Comparison of ENCODE assay signal across 10 cellular contexts in the genomic region with DNA sequence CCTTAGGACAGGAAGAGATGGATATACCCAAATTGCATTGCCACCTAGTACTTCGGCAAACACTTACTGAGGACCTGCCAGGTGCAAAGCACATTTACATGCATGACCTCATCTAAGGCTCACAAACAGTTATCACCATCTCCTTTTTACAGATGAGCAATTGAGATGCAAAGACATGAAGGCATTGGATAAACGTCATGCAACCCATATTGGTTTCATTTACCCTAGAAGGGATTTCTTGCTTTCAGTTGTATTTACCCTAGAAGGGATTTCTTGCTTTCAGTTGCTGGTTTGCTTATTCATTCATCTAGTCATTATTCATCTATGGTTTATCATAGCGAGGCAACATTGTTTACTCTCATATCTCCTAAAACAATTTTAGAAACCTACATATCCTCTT. TPM values are rescaled to one million over a fixed set of nuclear protein-coding genes. Genes with fewer than 3 reads are reported as not detected.
DNase-seq lines count a peak whose midpoint lies in the region; ATAC-seq and TF ChIP-seq lines count a peak whose summit lies in the region.
"Had no signal": no experiment of that assay in that cellular context is flagged by ENCODE, and none has a peak within 500 bp of the region (broad histone marks: within the 10 kb centered on the region; RNA-seq: fewer than 3 reads in every experiment).

No MANE protein-coding gene starts in this region.

- peak overlapping the region; percentile 25; the same call in 1 of the 2 replicates for H2AFZ ChIP-seq in OCI-LY7 (ENCODE audit: low read length)

- peak; percentile 91 for ATAC-seq in GM18517 (IDR thresholded peaks at IDR 0.05; ENCODE audit: unreplicated experiment)
- peak; percentile 75 for ATAC-seq in GM21381 (IDR thresholded peaks at IDR 0.05; ENCODE audit: unreplicated experiment)
- peak; percentile 81 for ATAC-seq in HG03175 (IDR thresholded peaks at IDR 0.05; ENCODE audit: unreplicated experiment)
- no peak for ATAC-seq in Right ventricle myocardium superior (ENCODE audit: poor library complexity)

- peaks cover 4% of the 10 kb centered on the region; the same call in 1 of the 2 replicates for H3K36me3 ChIP-seq in OCI-LY7 (ENCODE audit: insufficient read depth, low read length)
- H3K36me3 ChIP-seq: stomach had no signal

- no peak overlapping the region for H3K27ac Mint-ChIP-seq in activated naive CD4-positive, alpha-beta T cell treated with anti-CD3 and anti-CD28 coated beads, Interleukin-2, amount 10 ng/mL, durations not matched to agents 7 days and 5 days

- no peaks in the 10 kb centered on the region for H3K9me2 ChIP-seq in OCI-LY7 (ENCODE audit: insufficient read depth, low read length)

- CTCF ChIA-PET in OCI-LY7 (lab: Charles Lee; ENCODE audit: unreplicated experiment), result no interaction called here
- CTCF ChIA-PET in activated naive CD4-positive, alpha-beta T cell treated with anti-CD3 and anti-CD28 coated beads, Interleukin-2, amount 10 ng/mL, durations not matched to agents 7 days and 5 days (lab: Charles Lee), result no interaction called here

- BruUV-seq in OCI-LY7 (replicated peaks; lab: Mats Ljungman, UMichigan), result no TSS peak

- TF ChIP-seq CTCF in OCI-LY7 (conservative IDR thresholded peaks at IDR 0.05; ENCODE audit: low read length), result no peak

- H4K20me1 ChIP-seq in OCI-LY7 (ENCODE audit: insufficient read depth, low read length), result no peaks in the 10 kb centered on the region

- H3K4me1 ChIP-seq in OCI-LY7 (ENCODE audit: insufficient read depth, low read length, poor library complexity, severe bottlenecking), result peaks cover 79% of the 10 kb centered on the region

- intact Hi-C loops in OCI-LY7 (cut with micrococcal nuclease; ENCODE audit: unreplicated experiment) (loop anchor here (1.0 to 5.0 kb wide), 3 partner anchors 8 to 500 kb away; a partner anchor contains a TSS), Right ventricle myocardium superior (cut with DNase I) (no loop called here)

- H3K27me3 Mint-ChIP-seq in activated naive CD4-positive, alpha-beta T cell treated with anti-CD3 and anti-CD28 coated beads, Interleukin-2, amount 10 ng/mL, durations not matched to agents 7 days and 5 days, result peaks cover 34% of the 10 kb centered on the region

- no peaks in the 10 kb centered on the region for H3K79me2 ChIP-seq in OCI-LY7 (ENCODE audit: insufficient read depth, low read depth, low read length)

- H3K4me2 ChIP-seq in OCI-LY7 (ENCODE audit: low read length), result peak overlapping the region; percentile 73

- H3K27ac ChIP-seq in OCI-LY7 (ENCODE audit: low read depth, low read length, poor library complexity, severe bottlenecking), result peak overlapping the region; percentile 98
- H3K27ac ChIP-seq: stomach had no signal

- no peak overlapping the region for H3K4me3 Mint-ChIP-seq in activated naive CD4-positive, alpha-beta T cell treated with anti-CD3 and anti-CD28 coated beads, Interleukin-2, amount 10 ng/mL, durations not matched to agents 7 days and 5 days

- DNase-seq in OCI-LY7 (ENCODE audit: low spot score), result peak; percentile 85
- no peak for DNase-seq in Right ventricle myocardium superior
- DNase-seq in stimulated activated naive CD4-positive, alpha-beta T cell (lab: John Stamatoyannopoulos, UW), result no peak
- no peak for DNase-seq in NCI-H1436 treated with DMSO at 0.1 percent for 48 hours (lab: John Stamatoyannopoulos, UW)
- no peak for DNase-seq in activated naive CD4-positive, alpha-beta T cell treated with anti-CD3 and anti-CD28 coated beads, Interleukin-2, amount 10 ng/mL, durations not matched to agents 7 days and 5 days
- DNase-seq: activated CD4-positive, alpha-beta T cell treated with anti-CD3 and anti-CD28 coated beads for 48 hours; stomach had no signal

- H3K36me3 Mint-ChIP-seq in activated naive CD4-positive, alpha-beta T cell treated with anti-CD3 and anti-CD28 coated beads, Interleukin-2, amount 10 ng/mL, durations not matched to agents 7 days and 5 days, result no peaks in the 10 kb centered on the region

- peaks cover 6% of the 10 kb centered on the region; the same call in 1 of the 2 replicates for H3K9me3 ChIP-seq in OCI-LY7 (ENCODE audit: low read length)
- H3K9me3 ChIP-seq: stomach had no signal

- peak overlapping the region; percentile 51 for H3K4me3 ChIP-seq in OCI-LY7 (ENCODE audit: low read depth, low read length, poor library complexity, severe bottlenecking)
- H3K4me3 ChIP-seq: stomach had no signal

- no peaks in the 10 kb centered on the region for H3K9me3 Mint-ChIP-seq in activated naive CD4-positive, alpha-beta T cell treated with anti-CD3 and anti-CD28 coated beads, Interleukin-2, amount 10 ng/mL, durations not matched to agents 7 days and 5 days

- peaks cover 16% of the 10 kb centered on the region for H3K4me1 Mint-ChIP-seq in activated naive CD4-positive, alpha-beta T cell treated with anti-CD3 and anti-CD28 coated beads, Interleukin-2, amount 10 ng/mL, durations not matched to agents 7 days and 5 days

- POLR2A ChIA-PET in OCI-LY7 (lab: Charles Lee), result interaction anchor here (1.4 kb wide), 1 partner anchor 21 kb away, joined by 3 read pairs; no protein-coding TSS in a partner anchor

RNA-seq across cellular contexts. Expression of a gene that starts 52.2 kb away (rescaled TPM):
- total RNA-seq in OCI-LY7 (2014; rRNA removed; shearing (Covaris generic)), result 0.36 and 0.69 TPM in 2 replicates
- total RNA-seq in OCI-LY7 (2022) (1.1 and 2.1 TPM in 2 replicates), Right ventricle myocardium superior (0.43 TPM)
